ENCODE assay signal across 26 cellular contexts in genomic region chr17:2737693-2738092, GRCh38. TPM values are rescaled to one million over a fixed set of nuclear protein-coding genes. Genes with fewer than 3 reads are reported as not detected.
DNase-seq lines count a peak whose midpoint lies in the region; ATAC-seq and TF ChIP-seq lines count a peak whose summit lies in the region.
"Had no signal": no experiment of that assay in that cellular context is flagged by ENCODE, and none has a peak within 500 bp of the region (broad histone marks: within the 10 kb centered on the region; RNA-seq: fewer than 3 reads in every experiment).

No MANE protein-coding gene starts in this region.

- TF ChIP-seq CTCF in RWPE1 (conservative IDR thresholded peaks at IDR 0.05; ENCODE audit: low read depth) (no peak), thyroid gland (IDR thresholded peaks at IDR 0.05) (no peak), left ventricle myocardium inferior (IDR thresholded peaks at IDR 0.05; ENCODE audit: borderline replicate concordance) (no peak)

- H3K36me3 ChIP-seq in thyroid gland (no peaks in the 10 kb centered on the region), left ventricle myocardium inferior (no peaks in the 10 kb centered on the region)
- no peaks in the 10 kb centered on the region for H3K36me3 ChIP-seq in effector memory CD4-positive, alpha-beta T cell (ENCODE audit: control insufficient read depth, insufficient read depth, low read length)
- H3K36me3 ChIP-seq: BE2C, BLaER1 had no signal

- POLR2A ChIA-PET in RWPE1 (lab: Yijun Ruan, JAX; ENCODE audit: low non-redundant PET), result no interaction called here

- in situ Hi-C loops in G401 (cut with HindIII; ENCODE audit: low sequenced_read_pairs), result no loop called here

- intact Hi-C loops in right cardiac atrium (cut with DNase I), result no loop called here
- intact Hi-C loops in thyroid gland (cut with DNase I), result no loop called here
- intact Hi-C loops in left ventricle myocardium inferior (cut with micrococcal nuclease), result no loop called here

- CTCF ChIA-PET in RWPE1 (lab: Yijun Ruan, JAX), result no interaction called here

- H3K4me1 ChIP-seq in right cardiac atrium (ENCODE audit: control insufficient read depth, insufficient read depth, low read length) (no peaks in the 10 kb centered on the region), thyroid gland (no peaks in the 10 kb centered on the region), left ventricle myocardium inferior (no peaks in the 10 kb centered on the region)
- no peaks in the 10 kb centered on the region for H3K4me1 ChIP-seq in effector memory CD4-positive, alpha-beta T cell (ENCODE audit: control insufficient read depth, insufficient read depth, low read length, poor library complexity, severe bottlenecking)
- H3K4me1 ChIP-seq: BE2C, BLaER1 had no signal

- peak; percentile 69 for DNase-seq in G401 (ENCODE audit: low spot score)
- DNase-seq in RWPE1 (ENCODE audit: low spot score), result no peak
- peak; percentile 62 for DNase-seq in cerebellar cortex (ENCODE audit: low spot score)
- DNase-seq in epithelial cell of prostate (ENCODE audit: low read depth, low spot score), result no peak
- DNase-seq in right cardiac atrium, result no peak
- DNase-seq in thyroid gland, result no peak
- DNase-seq in effector memory CD4-positive, alpha-beta T cell, result no peak
- DNase-seq in left ventricle myocardium inferior, result no peak
- DNase-seq: 8988T; ACHN; BE2C; CD4-positive, alpha-beta memory T cell; CD4-positive, CD25-positive, alpha-beta regulatory T cell; CD8-positive, alpha-beta memory T cell; COR-L47; DMS 273 treated with DMSO at 0.1 percent for 48 hours; DMS153; DMS53; DMS79; DND-41; EL; GF-D8 had no signal

- H3K9me3 ChIP-seq in right cardiac atrium (ENCODE audit: control insufficient read depth, low read length) (no peaks in the 10 kb centered on the region), thyroid gland (no peaks in the 10 kb centered on the region), left ventricle myocardium inferior (replicated peaks) (no peaks in the 10 kb centered on the region)
- H3K9me3 ChIP-seq in effector memory CD4-positive, alpha-beta T cell (ENCODE audit: control insufficient read depth, low read length), result no peaks in the 10 kb centered on the region
- H3K9me3 ChIP-seq: BE2C, BLaER1 had no signal

- no peaks in the 10 kb centered on the region for H3K27me3 ChIP-seq in right cardiac atrium (ENCODE audit: control insufficient read depth, insufficient read depth)
- H3K27me3 ChIP-seq in thyroid gland, result no peaks in the 10 kb centered on the region
- no peaks in the 10 kb centered on the region for H3K27me3 ChIP-seq in effector memory CD4-positive, alpha-beta T cell (replicated peaks; ENCODE audit: control insufficient read depth, insufficient read depth, low read length, poor library complexity, severe bottlenecking)
- peaks cover 9% of the 10 kb centered on the region for H3K27me3 ChIP-seq in left ventricle myocardium inferior (ENCODE audit: low read depth)
- H3K27me3 ChIP-seq: BE2C, BLaER1 had no signal

- H3K4me3 ChIP-seq in right cardiac atrium (ENCODE audit: low read length) (no peak overlapping the region), thyroid gland (replicated peaks in 1 of 3) (no peak overlapping the region), left ventricle myocardium inferior (no peak overlapping the region)
- H3K4me3 ChIP-seq in effector memory CD4-positive, alpha-beta T cell (ENCODE audit: insufficient read depth, low read depth, low read length, poor library complexity, severe bottlenecking), result no peak overlapping the region
- H3K4me3 ChIP-seq: BLaER1 had no signal

- 93% methylated on average over 15 of the region's 15 CpGs for WGBS in right cardiac atrium
- 90 to 91% methylated on average over 15 of the region's 15 CpGs for WGBS in thyroid gland, 2 donors

- H3K27ac ChIP-seq in RWPE1 (peak overlapping the region; percentile 88), epithelial cell of prostate (peak overlapping the region; percentile 63), right cardiac atrium (ENCODE audit: low read length) (no peak overlapping the region), thyroid gland (no peak overlapping the region), left ventricle myocardium inferior (replicated peaks) (no peak overlapping the region)
- no peak overlapping the region for H3K27ac ChIP-seq in effector memory CD4-positive, alpha-beta T cell (ENCODE audit: insufficient read depth, low read length, poor library complexity, severe bottlenecking)
- H3K27ac ChIP-seq: BLaER1 had no signal

- ATAC-seq in right cardiac atrium, result no peak

- TF ChIP-seq POLR2A in thyroid gland (IDR thresholded peaks at IDR 0.05), result no peak

RNA-seq across cellular contexts. Expression of gene CCDC92B, which starts 11.8 kb away (rescaled TPM):
- total RNA-seq in G401 (2014; rRNA removed; shearing (Covaris generic)), result 0.06 and 0.31 TPM in 2 replicates
- total RNA-seq in right cardiac atrium (under 1 TPM in 3 of 4 donors, not detected in 1; 0.15 to 0.40 (median 0.26) TPM), thyroid gland (under 1 TPM in 1 of 4 donors, not detected in 3; 0.25 TPM), left ventricle myocardium inferior (0.16 TPM)
- 0.20 TPM for polyA plus RNA-seq in right cardiac atrium
- total RNA-seq: Daoy had no signal
- polyA plus RNA-seq: AG04450; CD14-positive monocyte; CD4-positive, alpha-beta memory T cell; CD4-positive, CD25-positive, alpha-beta regulatory T cell; CD8-positive, alpha-beta memory T cell had no signal

RNA-seq across cellular contexts. Expression of gene CLUH, which starts 26.1 kb away (rescaled TPM):
- total RNA-seq in G401 (2014; rRNA removed; shearing (Covaris generic)), result 54.1 and 58.1 TPM in 2 replicates
- 100 to 1,000 TPM in 3 of 4 donors, 10 to 100 TPM in 1; 90.4 to 121 (median 106) TPM for total RNA-seq in right cardiac atrium
- polyA plus RNA-seq in right cardiac atrium, result 79.0 TPM
- total RNA-seq in thyroid gland, result 10 to 100 TPM; 45.7 to 99.2 (median 78.6) TPM
- 181 TPM for total RNA-seq in left ventricle myocardium inferior

RNA-seq across cellular contexts. Expression of gene RAP1GAP2, which starts 58.5 kb away (rescaled TPM):
- total RNA-seq in G401 (2014; rRNA removed; shearing (Covaris generic)), result 1.9 and 6.0 TPM in 2 replicates
- 10 to 100 TPM; 35.1 to 62.1 (median 51.3) TPM for total RNA-seq in right cardiac atrium
- 29.7 TPM for polyA plus RNA-seq in right cardiac atrium
- 1 to 10 TPM; 5.9 to 8.4 (median 6.8) TPM for total RNA-seq in thyroid gland
- 63.8 TPM for total RNA-seq in left ventricle myocardium inferior

Comparison
In these comparisons a context has a peak if more than half of its experiments do, and no peak if none do; other contexts are left out.
1. DNase-seq: peak in G401 (single experiment) and cerebellar cortex (single experiment); none in RWPE1 (single experiment), epithelial cell of prostate (single experiment), right cardiac atrium (0 of 3), thyroid gland (0 of 2), effector memory CD4-positive, alpha-beta T cell (0 of 3) and left ventricle myocardium inferior (single experiment).
2. H3K27ac ChIP-seq: peak in RWPE1 (single experiment) and epithelial cell of prostate (single experiment); none in right cardiac atrium (single experiment), thyroid gland (0 of 3), effector memory CD4-positive, alpha-beta T cell (single experiment) and left ventricle myocardium inferior (single experiment).